11 cellular contexts compared by ENCODE assay signal in the genomic region with DNA sequence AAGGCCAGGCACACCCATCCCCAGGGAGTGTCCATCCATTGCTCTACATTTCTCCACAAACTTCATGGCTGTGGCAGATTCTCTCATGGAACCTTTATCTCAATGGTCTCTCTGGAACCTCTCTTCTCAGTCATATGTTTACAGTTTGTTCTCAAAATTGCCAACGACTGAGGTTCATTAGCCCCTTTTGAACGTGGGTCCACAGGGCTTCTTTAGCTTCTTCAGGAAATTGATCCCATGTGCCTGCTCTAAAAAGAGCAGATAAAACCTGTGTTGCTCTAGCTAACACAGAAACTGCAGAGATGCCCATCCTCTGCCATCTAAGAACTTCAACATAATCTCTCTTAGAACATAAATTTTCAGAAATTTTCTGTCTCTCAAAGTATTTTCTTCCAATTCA. TPM values are rescaled to one million over a fixed set of nuclear protein-coding genes. Genes with fewer than 3 reads are reported as not detected.
"Had no signal": no experiment of that assay in that cellular context is flagged by ENCODE, and none has a peak within 500 bp of the region (broad histone marks: within the 10 kb centered on the region; RNA-seq: fewer than 3 reads in every experiment).

TSS of gene OR6C4 (plus strand) at position 301 of the 400 bp plus-strand sequence. CDS start 1,625 bp downstream, outside the sequence.

- H3K4me3 ChIP-seq: HAP-1 had no signal

- H3K4me1 ChIP-seq: HAP-1 had no signal

- DNase-seq: GOT3, H7, HFFc6, Karpas-422 had no signal

- H3K36me3 ChIP-seq: HAP-1 had no signal

- H3K4me1 Mint-ChIP-seq: IgD-negative memory B cell had no signal

- ATAC-seq: HCT116, HepG2 had no signal

- H3K9ac ChIP-seq: KMS-11 had no signal

- H3K4me2 ChIP-seq: KMS-11 had no signal

- H3K4me3 Mint-ChIP-seq: HFFc6, IgD-negative memory B cell had no signal

- H3K27ac ChIP-seq: KMS-11 had no signal

- H3K27ac Mint-ChIP-seq: HFFc6, IgD-negative memory B cell had no signal

- H3K36me3 Mint-ChIP-seq: IgD-negative memory B cell had no signal

- H3K9me3 ChIP-seq: HAP-1 had no signal

RNA-seq across cellular contexts. Expression of gene OR6C4, which starts in this region (rescaled TPM):
- total RNA-seq: H4, H7, HepG2, HFFc6, HT1080 had no signal
- polyA plus RNA-seq: HepG2, IgD-negative memory B cell had no signal
